ENCODE assay signal across 21 cellular contexts in the genomic region with DNA sequence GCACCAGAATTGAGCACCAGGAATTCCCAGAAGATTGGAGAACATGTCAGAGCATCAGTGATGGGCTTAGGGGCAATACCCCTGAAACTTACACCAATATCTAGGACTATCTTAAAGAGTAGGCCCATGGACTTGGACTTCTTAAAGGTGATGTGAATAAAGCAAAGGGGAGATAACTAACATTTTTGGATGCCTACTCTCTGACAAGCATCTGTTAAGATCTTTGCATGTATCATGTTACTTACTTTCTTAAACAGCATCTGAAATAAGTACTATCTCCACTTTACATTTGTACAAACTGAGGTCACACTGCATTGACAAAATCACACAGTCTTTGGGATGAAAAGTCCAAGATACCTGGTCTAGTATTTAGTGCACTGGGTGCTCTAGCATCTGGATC.
"Had no signal": no experiment of that assay in that cellular context is flagged by ENCODE, and none has a peak within 500 bp of the region (broad histone marks: within the 10 kb centered on the region; RNA-seq: fewer than 3 reads in every experiment).

No MANE protein-coding gene starts in this region.

- H3K4me3 ChIP-seq: MG63, SJSA1, SK-N-MC had no signal

- H3K27me3 ChIP-seq: MG63, SJSA1 had no signal

- DNase-seq: KBM-7, MG63, NCI-H1092, NCI-H1105 treated with DMSO at 0.1 percent for 48 hours, NCI-H1417 treated with DMSO at 0.1 percent for 48 hours, NCI-H146, NCI-H1694 treated with DMSO at 0.1 percent for 48 hours, NCI-H1930, NCI-H2081, NCI-H2107, NCI-H2227 treated with DMSO at 0.1 percent for 48 hours, NCI-H524 treated with DMSO at 0.1 percent for 48 hours, NCI-H69, NCI-H774, Right ventricle myocardium superior, RPMI8226, SIG-M5 had no signal

- H3K4me1 ChIP-seq: SJSA1 had no signal

- H3K36me3 ChIP-seq: MG63, SJSA1 had no signal

- FAIRE-seq: RCC 7860 had no signal

- H3K27ac ChIP-seq: HL-60, SJSA1, SK-N-MC had no signal

- H3K9me3 ChIP-seq: MG63, SJSA1 had no signal
